Comparison of ENCODE assay signal across 5 cellular contexts in genomic region chr7:44597181-44597580, GRCh38. TPM values are rescaled to one million over a fixed set of nuclear protein-coding genes. Genes with fewer than 3 reads are reported as not detected.
"Had no signal": no experiment of that assay in that cellular context is flagged by ENCODE, and none has a peak within 500 bp of the region (broad histone marks: within the 10 kb centered on the region; RNA-seq: fewer than 3 reads in every experiment).

No MANE protein-coding gene starts in this region.

RNA-seq across cellular contexts. Expression of gene NPC1L1, which starts 56.1 kb away (rescaled TPM):
- total RNA-seq: RPMI7951, SJCRH30, SJSA1, SK-MEL-5 had no signal
- polyA plus RNA-seq: SK-N-SH had no signal
